Comparison of ENCODE assay signal across 24 cellular contexts in the genomic region with DNA sequence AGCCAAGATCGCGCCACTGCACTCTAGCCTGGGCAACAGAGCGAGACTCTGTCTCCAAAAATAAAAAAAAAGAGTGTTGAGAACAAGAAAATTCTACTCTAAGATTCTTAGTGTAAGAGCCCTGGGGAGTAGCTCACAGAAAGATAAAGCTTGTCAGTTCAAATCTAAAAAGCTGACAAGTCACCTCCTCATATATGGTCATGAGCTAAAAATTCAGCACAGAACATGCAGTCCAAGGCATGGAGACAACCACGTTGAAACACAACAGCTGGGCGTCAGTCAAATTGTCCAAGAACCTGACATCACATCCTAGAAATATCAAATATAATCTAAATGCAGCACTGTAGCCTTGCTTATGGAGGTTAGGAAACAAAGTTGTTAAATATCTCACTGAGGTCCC. TPM values are rescaled to one million over a fixed set of nuclear protein-coding genes. Genes with fewer than 3 reads are reported as not detected.
DNase-seq lines count a peak whose midpoint lies in the region; ATAC-seq and TF ChIP-seq lines count a peak whose summit lies in the region.
"Had no signal": no experiment of that assay in that cellular context is flagged by ENCODE, and none has a peak within 500 bp of the region (broad histone marks: within the 10 kb centered on the region; RNA-seq: fewer than 3 reads in every experiment).

No MANE protein-coding gene starts in this region.

- CTCF ChIA-PET in activated naive CD4-positive, alpha-beta T cell treated with anti-CD3 and anti-CD28 coated beads for 36 hours (lab: Charles Lee) = interaction anchor here (0.6 kb wide), 2 partner anchors 20 to 228 kb away, joined by 3 to 4 read pairs; no protein-coding TSS in a partner anchor

- H3K4me3 Mint-ChIP-seq in CD4-positive, CD25-positive, alpha-beta regulatory T cell = no peak overlapping the region
- no peak overlapping the region for H3K4me3 Mint-ChIP-seq in activated naive CD4-positive, alpha-beta T cell treated with anti-CD3 and anti-CD28 coated beads for 36 hours
- H3K4me3 Mint-ChIP-seq: activated T-cell treated with anti-CD3 and anti-CD28 coated beads, Interleukin-2, amount 50 U/mL, for 24 hours; CD14-positive monocyte; memory B cell; naive thymus-derived CD4-positive, alpha-beta T cell; T-helper 2 cell treated with Interferon-gamma antibody and Interleukin-4, amounts not matched to agents 5 μg/mL and 100 μg/mL, for 36 hours had no signal

- no peak for TF ChIP-seq POLR2A in esophagus muscularis mucosa (IDR thresholded peaks at IDR 0.05; ENCODE audit: low read depth)

- no peaks in the 10 kb centered on the region for H3K9me3 ChIP-seq in CD4-positive, CD25-positive, alpha-beta regulatory T cell (ENCODE audit: control insufficient read depth in 2 of 2, low read length in 2 of 2)
- H3K9me3 ChIP-seq in esophagus muscularis mucosa = no peaks in the 10 kb centered on the region
- H3K9me3 ChIP-seq in stomach smooth muscle (ENCODE audit: control insufficient read depth in 2 of 2, low read length in 2 of 2) = no peaks in the 10 kb centered on the region
- H3K9me3 ChIP-seq: spleen had no signal

- ATAC-seq in CD4-positive, CD25-positive, alpha-beta regulatory T cell (ENCODE audit: low read depth in 2 of 2) = no peak
- no peak for ATAC-seq in HG02852 (IDR thresholded peaks at IDR 0.05; ENCODE audit: unreplicated experiment)
- ATAC-seq: HCT116; left colon; naive thymus-derived CD4-positive, alpha-beta T cell; PC-3 had no signal

- H3K27ac Mint-ChIP-seq in CD4-positive, CD25-positive, alpha-beta regulatory T cell = peak overlapping the region in 2 of 3 donors; percentile 42 to 72
- no peak overlapping the region for H3K27ac Mint-ChIP-seq in activated naive CD4-positive, alpha-beta T cell treated with anti-CD3 and anti-CD28 coated beads for 36 hours
- H3K27ac Mint-ChIP-seq: activated T-cell treated with anti-CD3 and anti-CD28 coated beads, Interleukin-2, amount 50 U/mL, for 24 hours; memory B cell; T-helper 2 cell treated with Interferon-gamma antibody and Interleukin-4, amounts not matched to agents 5 μg/mL and 100 μg/mL, for 36 hours had no signal

- H3K27ac ChIP-seq in CD4-positive, CD25-positive, alpha-beta regulatory T cell (ENCODE audit: insufficient read depth, low read length, poor library complexity, severe bottlenecking) = no peak overlapping the region
- peak overlapping the region; percentile 82 to 90 (median 86) for H3K27ac ChIP-seq in esophagus muscularis mucosa (replicated peaks in 1 of 4)
- H3K27ac ChIP-seq in stomach smooth muscle (ENCODE audit: low read length) = peak overlapping the region; percentile 66
- H3K27ac ChIP-seq: brain microvascular endothelial cell had no signal

- H3K9me3 Mint-ChIP-seq in CD4-positive, CD25-positive, alpha-beta regulatory T cell = peaks cover 0 to 1% (median 0%) of the 10 kb centered on the region in 7 donors
- no peaks in the 10 kb centered on the region for H3K9me3 Mint-ChIP-seq in activated naive CD4-positive, alpha-beta T cell treated with anti-CD3 and anti-CD28 coated beads for 36 hours
- H3K9me3 Mint-ChIP-seq: activated T-cell treated with anti-CD3 and anti-CD28 coated beads, Interleukin-2, amount 50 U/mL, for 24 hours; memory B cell; naive thymus-derived CD4-positive, alpha-beta T cell; T-helper 2 cell treated with Interferon-gamma antibody and Interleukin-4, amounts not matched to agents 5 μg/mL and 100 μg/mL, for 36 hours had no signal

- peak; percentile 95 for TF ChIP-seq EP300 in esophagus muscularis mucosa (IDR thresholded peaks at IDR 0.05)

- DNase-seq in CD4-positive, CD25-positive, alpha-beta regulatory T cell = no peak
- DNase-seq in esophagus muscularis mucosa (ENCODE audit: extremely low spot score) (no peak), inferior parietal cortex (ENCODE audit: extremely low spot score) (peak; percentile 42), DMS79 (lab: John Stamatoyannopoulos, UW) (no peak)
- no peak for DNase-seq in activated effector memory CD4-positive, alpha-beta T cell treated with Interleukin-2 at 50 U/mL for 16 hours
- DNase-seq in activated naive CD4-positive, alpha-beta T cell treated with anti-CD3 and anti-CD28 coated beads for 36 hours = no peak
- DNase-seq: 8988T; activated T-cell treated with anti-CD3 and anti-CD28 coated beads, Interleukin-2, amount 50 U/mL, for 24 hours; brain microvascular endothelial cell; effector CD8-positive, alpha-beta T cell; left colon; naive thymus-derived CD4-positive, alpha-beta T cell; NCI-H1092; NCI-H187 treated with DMSO at 0.1 percent for 48 hours; NCI-H524 treated with DMSO at 0.1 percent for 48 hours; NK-92 treated with Interleukin-12 subunit alpha and Interleukin-12 subunit beta, amount 100 ng/mL, for 24 hours; PC-3; spleen had no signal

- no peaks in the 10 kb centered on the region for H3K27me3 ChIP-seq in CD4-positive, CD25-positive, alpha-beta regulatory T cell (ENCODE audit: control insufficient read depth, insufficient read depth, low read length)
- H3K27me3 ChIP-seq in esophagus muscularis mucosa = no peaks in the 10 kb centered on the region
- H3K27me3 ChIP-seq in stomach smooth muscle (ENCODE audit: control insufficient read depth in 1 of 2, insufficient read depth in 2 of 2, low read length in 2 of 2) = no peaks in the 10 kb centered on the region
- H3K27me3 ChIP-seq: brain microvascular endothelial cell, spleen had no signal

- H3K4me3 ChIP-seq in CD4-positive, CD25-positive, alpha-beta regulatory T cell (ENCODE audit: low read depth, low read length) = no peak overlapping the region
- H3K4me3 ChIP-seq in esophagus muscularis mucosa (no peak overlapping the region), stomach smooth muscle (ENCODE audit: low read length in 2 of 2) (no peak overlapping the region)
- H3K4me3 ChIP-seq: spleen had no signal

- no peaks in the 10 kb centered on the region for H3K4me1 ChIP-seq in CD4-positive, CD25-positive, alpha-beta regulatory T cell (ENCODE audit: control insufficient read depth, insufficient read depth, low read length, poor library complexity, severe bottlenecking)
- H3K4me1 ChIP-seq in esophagus muscularis mucosa = peaks cover 20 to 78% (median 63%) of the 10 kb centered on the region in 4 donors
- H3K4me1 ChIP-seq in stomach smooth muscle (ENCODE audit: control insufficient read depth, insufficient read depth, low read length) = peaks cover 3% of the 10 kb centered on the region

- H3K27me3 Mint-ChIP-seq in CD4-positive, CD25-positive, alpha-beta regulatory T cell = no peaks in the 10 kb centered on the region
- no peaks in the 10 kb centered on the region for H3K27me3 Mint-ChIP-seq in activated naive CD4-positive, alpha-beta T cell treated with anti-CD3 and anti-CD28 coated beads for 36 hours (ENCODE audit: low read depth)
- H3K27me3 Mint-ChIP-seq: activated T-cell treated with anti-CD3 and anti-CD28 coated beads, Interleukin-2, amount 50 U/mL, for 24 hours; memory B cell; naive thymus-derived CD4-positive, alpha-beta T cell had no signal

- H3K4me1 Mint-ChIP-seq in CD4-positive, CD25-positive, alpha-beta regulatory T cell = peaks cover 14 to 23% (median 20%) of the 10 kb centered on the region in 4 donors
- peaks cover 10% of the 10 kb centered on the region for H3K4me1 Mint-ChIP-seq in activated naive CD4-positive, alpha-beta T cell treated with anti-CD3 and anti-CD28 coated beads for 36 hours (ENCODE audit: low read depth)

- H3K36me3 ChIP-seq in CD4-positive, CD25-positive, alpha-beta regulatory T cell (ENCODE audit: control insufficient read depth, insufficient read depth, low read length) = peaks cover 41% of the 10 kb centered on the region
- peaks cover 28 to 71% (median 43%) of the 10 kb centered on the region in 4 donors for H3K36me3 ChIP-seq in esophagus muscularis mucosa
- peaks cover 13 to 17% of the 10 kb centered on the region in 2 donors for H3K36me3 ChIP-seq in stomach smooth muscle (ENCODE audit: control insufficient read depth in 2 of 2, insufficient read depth in 2 of 2, low read length in 2 of 2)

- H3K9ac ChIP-seq in stomach smooth muscle (ENCODE audit: low read length in 2 of 2) = peak overlapping the region in 1 of 2 donors; percentile 51

- WGBS in esophagus muscularis mucosa = 65% methylated on average over 5 of the region's 5 CpGs

- intact Hi-C loops in esophagus muscularis mucosa (cut with DNase I) = no loop called here
- intact Hi-C loops in activated naive CD4-positive, alpha-beta T cell treated with anti-CD3 and anti-CD28 coated beads for 36 hours (cut with micrococcal nuclease) = no loop called here

- H3K36me3 Mint-ChIP-seq in CD4-positive, CD25-positive, alpha-beta regulatory T cell = peaks cover 31% of the 10 kb centered on the region
- H3K36me3 Mint-ChIP-seq in activated naive CD4-positive, alpha-beta T cell treated with anti-CD3 and anti-CD28 coated beads for 36 hours (ENCODE audit: low read depth) = peaks cover 30% of the 10 kb centered on the region

- TF ChIP-seq CTCF in esophagus muscularis mucosa (IDR thresholded peaks at IDR 0.05) = no peak

RNA-seq across cellular contexts. Expression of gene CLIP1, which starts 47.8 kb away (rescaled TPM):
- total RNA-seq in CD4-positive, CD25-positive, alpha-beta regulatory T cell = 99.8 TPM
- polyA plus RNA-seq in CD4-positive, CD25-positive, alpha-beta regulatory T cell = 10 to 100 TPM; 17.1 to 19.2 (median 18.3) TPM
- 100 to 1,000 TPM; 234 to 263 (median 250) TPM for total RNA-seq in esophagus muscularis mucosa
- total RNA-seq in activated naive CD4-positive, alpha-beta T cell treated with anti-CD3 and anti-CD28 coated beads for 36 hours = 10 to 100 TPM; 50.7 to 51.3 TPM
